In genomic region chr11:35157814-35158213, GRCh38 we compare ENCODE assay signal across 2 cellular contexts.
TF ChIP-seq lines count a peak whose summit lies in the region.

No MANE protein-coding gene starts in this region.

TF ChIP-seq in SK-N-SH, 30 proteins besides CTCF, POLR2A, EP300 and RAD21 (continued from another document):
- TF ChIP-seq PBX3 (IDR thresholded peaks at IDR 0.05) (no peak), TCF12 (IDR thresholded peaks at IDR 0.05) (no peak), FOXM1 (IDR thresholded peaks at IDR 0.05; ENCODE audit: low read depth) (no peak), YY1 (IDR thresholded peaks at IDR 0.05; ENCODE audit: low read depth) (no peak), EZH2phosphoT487 (IDR thresholded peaks at IDR 0.05; ENCODE audit: borderline replicate concordance, low read depth) (no peak), REST (IDR thresholded peaks at IDR 0.05; ENCODE audit: low read depth, low read length) (no peak)

TF ChIP-seq in SK-N-SH treated with all-trans-retinoic acid at 6 μM for 48 hours, 23 proteins besides CTCF, POLR2A, EP300 and RAD21 (continued from another document):
- TF ChIP-seq POU6F1 (CRISPR knock-in tag; IDR thresholded peaks at IDR 0.05; ENCODE audit: borderline replicate concordance, low read depth) (no peak), PPARA (CRISPR knock-in tag; IDR thresholded peaks at IDR 0.05; ENCODE audit: borderline replicate concordance) (no peak), ZNF8 (CRISPR knock-in tag; IDR thresholded peaks at IDR 0.05) (no peak), ZNF565 (CRISPR knock-in tag; conservative IDR thresholded peaks at IDR 0.05; ENCODE audit: low read depth) (no peak)
